Comparison of ENCODE assay signal across 10 cellular contexts in genomic region chr10:88693392-88694020, GRCh38. TPM values are rescaled to one million over a fixed set of nuclear protein-coding genes. Genes with fewer than 3 reads are reported as not detected.
DNase-seq lines count a peak whose midpoint lies in the region; ATAC-seq and TF ChIP-seq lines count a peak whose summit lies in the region.
"Had no signal": no experiment of that assay in that cellular context is flagged by ENCODE, and none has a peak within 500 bp of the region (broad histone marks: within the 10 kb centered on the region; RNA-seq: fewer than 3 reads in every experiment).

No MANE protein-coding gene starts in this region.

- TF ChIP-seq CTCF in AG04450 (IDR thresholded peaks at IDR 0.05; ENCODE audit: low read depth, low read length) (peak; percentile 25), H9 (conservative IDR thresholded peaks at IDR 0.05) (peak; percentile 43; the same call in 2 of the 3 replicates), brain (conservative IDR thresholded peaks at IDR 0.05) (peak; percentile 16 to 30), kidney epithelial cell (IDR thresholded peaks at IDR 0.05; ENCODE audit: insufficient read depth, low read length, poor library complexity, severe bottlenecking) (peak; percentile 15)

- no peak overlapping the region for H3K9ac ChIP-seq in H9 (ENCODE audit: extremely low read depth, insufficient read length, low read length)

- ATAC-seq in GM21619 (IDR thresholded peaks at IDR 0.05; ENCODE audit: unreplicated experiment), result no peak
- no peak for ATAC-seq in natural killer cell treated with Interleukin-12 subunit alpha and Interleukin-12 subunit beta and Interleukin-15 and Interleukin-18, amount 100 ng/mL, for 72 hours
- ATAC-seq: activated T-cell treated with anti-CD3 and anti-CD28 coated beads, Interleukin-2, amount 50 U/mL, for 72 hours had no signal

- no peak overlapping the region for H3K4ac ChIP-seq in H9 (ENCODE audit: low read depth, low read length)

- CTCF ChIA-PET in AG04450 (lab: Charles Lee), result interaction anchor here (0.8 to 1.9 kb wide), 8 partner anchors 9 to 117 kb away, joined by 3 to 10 read pairs (median 4); partner anchors contain the start of gene RNLS

- H3K27ac Mint-ChIP-seq in H9 (no peak overlapping the region), brain (no peak overlapping the region)
- H3K27ac Mint-ChIP-seq in natural killer cell treated with Interleukin-12 subunit alpha and Interleukin-12 subunit beta and Interleukin-15 and Interleukin-18, amount 100 ng/mL, for 72 hours, result no peak overlapping the region
- H3K27ac Mint-ChIP-seq: activated T-cell treated with anti-CD3 and anti-CD28 coated beads, Interleukin-2, amount 50 U/mL, for 72 hours; naive B cell had no signal

- H3K27me3 Mint-ChIP-seq in H9 (ENCODE audit: low read depth), result peaks cover 69% of the 10 kb centered on the region
- H3K27me3 Mint-ChIP-seq in brain, result peaks cover 8% of the 10 kb centered on the region
- H3K27me3 Mint-ChIP-seq in natural killer cell treated with Interleukin-12 subunit alpha and Interleukin-12 subunit beta and Interleukin-15 and Interleukin-18, amount 100 ng/mL, for 72 hours, result peaks cover 6 to 20% of the 10 kb centered on the region in 2 donors

- no peak overlapping the region for H2BK12ac ChIP-seq in H9 (ENCODE audit: insufficient read length, low read depth, low read length)

- no peaks in the 10 kb centered on the region for H3K4me1 ChIP-seq in H9 (ENCODE audit: insufficient read depth, low read length)

- H3K27me3 ChIP-seq in AG04450 (ENCODE audit: control insufficient read depth, insufficient read depth, low read length) (peaks cover 4% of the 10 kb centered on the region), H9 (ENCODE audit: insufficient read depth, low read length) (peaks cover 23% of the 10 kb centered on the region; the same call in 1 of the 2 replicates), kidney epithelial cell (ENCODE audit: control insufficient read depth, insufficient read depth, low read length) (no peaks in the 10 kb centered on the region), MG63 (no peaks in the 10 kb centered on the region)

- H3K23me2 ChIP-seq in H9 (ENCODE audit: insufficient read length, low read depth, low read length, poor library complexity, severe bottlenecking), result no peaks in the 10 kb centered on the region

- H2BK20ac ChIP-seq in H9 (ENCODE audit: low read depth, low read length, poor library complexity, severe bottlenecking), result no peak overlapping the region

- H2BK15ac ChIP-seq in H9 (ENCODE audit: low read depth, low read length), result no peak overlapping the region

- H3K36me3 Mint-ChIP-seq in H9 (ENCODE audit: insufficient read depth in 1 of 3, low read depth in 3 of 3) (no peaks in the 10 kb centered on the region), brain (no peaks in the 10 kb centered on the region)
- H3K36me3 Mint-ChIP-seq in natural killer cell treated with Interleukin-12 subunit alpha and Interleukin-12 subunit beta and Interleukin-15 and Interleukin-18, amount 100 ng/mL, for 72 hours, result no peaks in the 10 kb centered on the region
- H3K36me3 Mint-ChIP-seq: naive B cell had no signal

- H3K9me3 ChIP-seq in AG04450 (ENCODE audit: control insufficient read depth, insufficient read depth, low read length), result no peaks in the 10 kb centered on the region
- H3K9me3 ChIP-seq in H9 (ENCODE audit: control insufficient read depth, low read depth, low read length), result no peaks in the 10 kb centered on the region
- H3K9me3 ChIP-seq in MG63, result no peaks in the 10 kb centered on the region

- H3K79me2 ChIP-seq in H9 (ENCODE audit: insufficient read depth, low read length), result no peaks in the 10 kb centered on the region

- H2AK5ac ChIP-seq in H9 (ENCODE audit: insufficient read length, low read length), result no peak overlapping the region

- H3K23ac ChIP-seq in H9 (ENCODE audit: insufficient read length, low read depth, low read length), result no peak overlapping the region

- H3K56ac ChIP-seq in H9 (ENCODE audit: insufficient read length, low read depth, low read length), result no peak overlapping the region

- no peak overlapping the region for H4K8ac ChIP-seq in H9 (replicated peaks; ENCODE audit: insufficient read length, low read depth, low read length)

- no peak overlapping the region for H3K4me3 Mint-ChIP-seq in H9
- H3K4me3 Mint-ChIP-seq in brain, result no peak overlapping the region
- H3K4me3 Mint-ChIP-seq in natural killer cell treated with Interleukin-12 subunit alpha and Interleukin-12 subunit beta and Interleukin-15 and Interleukin-18, amount 100 ng/mL, for 72 hours, result no peak overlapping the region
- H3K4me3 Mint-ChIP-seq: activated T-cell treated with anti-CD3 and anti-CD28 coated beads, Interleukin-2, amount 50 U/mL, for 72 hours; naive B cell had no signal

- H3K27ac ChIP-seq in AG04450 (ENCODE audit: low read depth, low read length) (no peak overlapping the region), H9 (ENCODE audit: insufficient read length, low read depth, low read length) (no peak overlapping the region)

- H3K9me3 Mint-ChIP-seq in H9, result no peaks in the 10 kb centered on the region
- H3K9me3 Mint-ChIP-seq in brain, result peaks cover 3 to 8% (median 6%) of the 10 kb centered on the region in 5 experiments
- H3K9me3 Mint-ChIP-seq in natural killer cell treated with Interleukin-12 subunit alpha and Interleukin-12 subunit beta and Interleukin-15 and Interleukin-18, amount 100 ng/mL, for 72 hours, result no peaks in the 10 kb centered on the region
- H3K9me3 Mint-ChIP-seq: activated T-cell treated with anti-CD3 and anti-CD28 coated beads, Interleukin-2, amount 50 U/mL, for 72 hours; naive B cell had no signal

- H3K4me3 ChIP-seq in AG04450 (ENCODE audit: low read depth, low read length) (no peak overlapping the region), kidney epithelial cell (ENCODE audit: low read depth, low read length) (no peak overlapping the region), MG63 (no peak overlapping the region)

- DNase-seq in AG04450 (ENCODE audit: low read depth, low spot score) (no peak), H9 (no peak), kidney epithelial cell (ENCODE audit: low read depth) (no peak), MG63 (no peak), amniotic stem cell (lab: John Stamatoyannopoulos, UW) (no peak)
- DNase-seq in natural killer cell treated with Interleukin-12 subunit alpha and Interleukin-12 subunit beta and Interleukin-15 and Interleukin-18, amount 100 ng/mL, for 72 hours (ENCODE audit: low spot score), result no peak
- DNase-seq: activated T-cell treated with anti-CD3 and anti-CD28 coated beads, Interleukin-2, amount 50 U/mL, for 72 hours; naive B cell had no signal

- H3K14ac ChIP-seq in H9 (ENCODE audit: insufficient read depth, low read length), result no peak overlapping the region

- H3K36me3 ChIP-seq in kidney epithelial cell (ENCODE audit: control insufficient read depth, insufficient read depth, low read length), result no peaks in the 10 kb centered on the region
- H3K36me3 ChIP-seq in MG63, result no peaks in the 10 kb centered on the region

- POLR2A ChIA-PET in AG04450 (lab: Yijun Ruan, JAX), result no interaction called here

- no peak overlapping the region for H3K18ac ChIP-seq in H9 (ENCODE audit: insufficient read length, low read depth, low read length)

- no peak overlapping the region for H3T11ph ChIP-seq in H9 (ENCODE audit: low read length)

- no peaks in the 10 kb centered on the region for H4K20me1 ChIP-seq in H9 (ENCODE audit: control insufficient read depth, insufficient read depth, insufficient read length)

- H4K91ac ChIP-seq in H9 (ENCODE audit: insufficient read length, low read depth, low read length), result no peak overlapping the region

- H3K79me1 ChIP-seq in H9 (ENCODE audit: insufficient read depth, low read depth, low read length, poor library complexity, severe bottlenecking), result no peaks in the 10 kb centered on the region

- no CpG with 5 or more reads among the region's 4 CpGs for WGBS in H9 (ENCODE audit: extremely low coverage, insufficient read length, low lambda C conversion rate)

- no peak overlapping the region for H2AFZ ChIP-seq in H9 (ENCODE audit: low read length)

- H3K4me1 Mint-ChIP-seq in H9, result peaks cover 0 to 4% of the 10 kb centered on the region in 2 experiments; a peak in 3 of 4 replicates
- no peaks in the 10 kb centered on the region for H3K4me1 Mint-ChIP-seq in brain
- no peaks in the 10 kb centered on the region for H3K4me1 Mint-ChIP-seq in natural killer cell treated with Interleukin-12 subunit alpha and Interleukin-12 subunit beta and Interleukin-15 and Interleukin-18, amount 100 ng/mL, for 72 hours (ENCODE audit: low read depth in 2 of 2)
- H3K4me1 Mint-ChIP-seq: naive B cell had no signal

- H2BK5ac ChIP-seq in H9 (ENCODE audit: insufficient read length, low read length), result no peak overlapping the region

- H2BK120ac ChIP-seq in H9 (ENCODE audit: low read depth, low read length, poor library complexity, severe bottlenecking), result no peak overlapping the region

- no peak overlapping the region for H4K5ac ChIP-seq in H9 (ENCODE audit: insufficient read length, low read depth, low read length)

- no peak overlapping the region for H3K4me2 ChIP-seq in H9 (ENCODE audit: insufficient read depth, insufficient read length, low read length)

RNA-seq across cellular contexts. Expression of gene LIPK, which starts 12.5 kb away (rescaled TPM):
- not detected in 2 replicates for polyA plus RNA-seq in AG04450 (2011; rRNA removed)
- polyA minus RNA-seq in AG04450 (2011; rRNA and poly(A)+ RNA removed), result not detected in 2 replicates
- total RNA-seq in H9 (2021), result not detected in 2 replicates
- polyA plus RNA-seq in brain (ENCODE audit: insufficient read depth, low read depth, low replicate concordance), result not detected
- total RNA-seq in kidney epithelial cell, result not detected in 2 replicates
- not detected in 2 replicates for total RNA-seq in MG63 (2014; rRNA removed; shearing (Covaris generic); ENCODE audit: low replicate concordance)
- total RNA-seq in natural killer cell treated with Interleukin-12 subunit alpha and Interleukin-12 subunit beta and Interleukin-15 and Interleukin-18, amount 100 ng/mL, for 72 hours, result not detected
- total RNA-seq: activated T-cell treated with anti-CD3 and anti-CD28 coated beads, Interleukin-2, amount 50 U/mL, for 72 hours had no signal

RNA-seq across cellular contexts. Expression of gene LIPF, which starts 29.3 kb away (rescaled TPM):
- polyA plus RNA-seq in AG04450 (2011; rRNA removed) (not detected in 2 replicates), brain (ENCODE audit: insufficient read depth, low read depth, low replicate concordance) (not detected)
- polyA minus RNA-seq in AG04450 (2011; rRNA and poly(A)+ RNA removed), result not detected in 2 replicates
- total RNA-seq in H9 (2021) (not detected in 2 replicates), kidney epithelial cell (not detected in 2 replicates)
- total RNA-seq in MG63 (2014; rRNA removed; shearing (Covaris generic); ENCODE audit: low replicate concordance), result not detected in 2 replicates
- not detected for total RNA-seq in natural killer cell treated with Interleukin-12 subunit alpha and Interleukin-12 subunit beta and Interleukin-15 and Interleukin-18, amount 100 ng/mL, for 72 hours
- total RNA-seq: activated T-cell treated with anti-CD3 and anti-CD28 coated beads, Interleukin-2, amount 50 U/mL, for 72 hours had no signal
